In the genomic region with DNA sequence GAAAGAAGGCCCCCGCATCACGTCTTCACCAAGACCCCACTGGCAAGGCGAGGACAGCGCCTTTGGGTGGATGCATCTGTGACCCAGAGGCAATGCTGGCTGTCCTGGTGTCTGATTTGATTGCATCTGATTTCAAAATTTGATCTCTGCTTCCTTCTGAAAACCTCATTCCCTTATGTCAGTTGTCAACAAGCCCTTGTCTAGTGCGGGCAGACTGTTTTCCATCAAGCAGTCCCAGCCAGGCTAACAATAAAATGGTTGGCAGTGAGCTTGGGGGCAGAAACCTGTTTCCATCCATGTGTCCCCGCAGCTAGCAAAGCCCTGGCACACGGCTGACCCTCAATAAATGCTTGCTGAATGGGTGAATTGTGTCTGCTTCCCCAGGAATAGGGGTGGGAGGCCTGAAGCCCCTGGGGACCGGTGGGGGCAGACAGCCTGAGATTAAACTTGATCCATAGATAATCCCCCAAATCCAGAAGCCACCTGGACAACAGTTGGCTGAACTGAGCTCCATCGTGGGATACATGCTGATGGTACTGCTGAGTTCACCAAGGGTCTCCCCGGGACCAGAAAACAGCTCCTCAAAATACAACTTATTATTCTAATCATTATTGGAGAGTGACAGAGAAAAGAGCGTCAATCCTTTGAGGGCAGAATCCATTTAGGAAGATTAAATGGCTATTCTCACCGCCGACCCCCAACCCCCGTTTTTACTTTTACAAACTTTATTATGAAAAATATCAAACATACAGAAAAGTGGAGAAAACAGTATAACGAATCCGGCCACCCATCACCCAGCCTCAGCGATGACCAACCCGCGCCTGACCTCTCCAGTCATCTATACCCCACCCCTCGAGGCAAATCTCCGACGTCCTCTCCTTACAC, we compare ENCODE assay signal across 9 cellular contexts. TPM values are rescaled to one million over a fixed set of nuclear protein-coding genes. Genes with fewer than 3 reads are reported as not detected.
A peak's percentile ranks its signal among the peaks of the same experiment; 100 is the strongest.
DNase-seq lines count a peak whose midpoint lies in the region; ATAC-seq, FAIRE-seq and TF ChIP-seq lines count a peak whose summit lies in the region.
"Had no signal": no experiment of that assay in that cellular context is flagged by ENCODE, and none has a peak within 500 bp of the region (broad histone marks: within the 10 kb centered on the region; RNA-seq: fewer than 3 reads in every experiment).

No MANE protein-coding gene starts in this region.

- H3K9ac ChIP-seq in SK-N-MC (ENCODE audit: insufficient read length) = peak overlapping the region; percentile 65

- H3K27ac ChIP-seq in SK-N-MC = no peak overlapping the region
- peak overlapping the region; percentile 68 to 91 (median 78) for H3K27ac ChIP-seq in pancreas

- ATAC-seq in pancreas = no peak
- no peak for ATAC-seq in HG02588 (IDR thresholded peaks at IDR 0.05; ENCODE audit: unreplicated experiment)

- H3K27me3 ChIP-seq in pancreas = peaks cover 0 to 4% (median 0%) of the 10 kb centered on the region in 4 donors

- H3K36me3 ChIP-seq in SK-N-MC (ENCODE audit: insufficient read depth, low read length) = no peaks in the 10 kb centered on the region
- no peaks in the 10 kb centered on the region for H3K36me3 ChIP-seq in pancreas

- H3K4me3 ChIP-seq in GM12865 (ENCODE audit: low read depth, low read length) = peak overlapping the region; percentile 77
- peak overlapping the region; percentile 79 for H3K4me3 ChIP-seq in SK-N-MC
- H3K4me3 ChIP-seq in epithelial cell of proximal tubule (ENCODE audit: low read depth, low read length) = peak overlapping the region; percentile 97
- peak overlapping the region; percentile 53 to 86 (median 74) for H3K4me3 ChIP-seq in pancreas

- no peaks in the 10 kb centered on the region for H3K9me3 ChIP-seq in SK-N-MC (ENCODE audit: low read depth, low read length)
- H3K9me3 ChIP-seq in pancreas = no peaks in the 10 kb centered on the region

- peaks cover 0 to 16% (median 6%) of the 10 kb centered on the region in 3 donors for H3K4me1 ChIP-seq in pancreas

- no peak for TF ChIP-seq CTCF in GM12865 (IDR thresholded peaks at IDR 0.05; ENCODE audit: insufficient read depth, low read depth, low read length, missing control alignments)
- TF ChIP-seq CTCF in epithelial cell of proximal tubule (conservative IDR thresholded peaks at IDR 0.05; ENCODE audit: low read depth, low read length) = no peak
- no peak for TF ChIP-seq CTCF in pancreas (IDR thresholded peaks at IDR 0.05)

- FAIRE-seq in pancreas (lab: Jason Lieb, UNC) = no peak
- FAIRE-seq: TTC549 had no signal

- WGBS in pancreas, 2 donors = 35 to 39% methylated on average over 22 of the region's 22 CpGs

- intact Hi-C loops in pancreas (cut with DNase I) = no loop called here

- DNase-seq in GM12865 (ENCODE audit: low read depth) (no peak), SK-N-MC (ENCODE audit: low read depth, low spot score) (no peak), epithelial cell of proximal tubule (ENCODE audit: low read depth) (no peak), pancreas (no peak), NCI-H128 (lab: John Stamatoyannopoulos, UW; ENCODE audit: unreplicated experiment) (no peak), kidney glomerular epithelial cell (lab: John Stamatoyannopoulos, UW) (no peak), NCI-H345 treated with DMSO at 0.1 percent for 48 hours (lab: John Stamatoyannopoulos, UW; ENCODE audit: unreplicated experiment) (no peak)

RNA-seq across cellular contexts. Expression of a gene that starts 0.9 kb away (rescaled TPM):
- 57.6 and 76.2 TPM in 2 replicates for total RNA-seq in epithelial cell of proximal tubule
- 10 to 100 TPM in 1 of 6 donors, 1 to 10 TPM in 5; 2.7 to 11.8 (median 3.8) TPM for total RNA-seq in pancreas
- polyA plus RNA-seq in pancreas = 10 to 100 TPM in 1 of 2 donors, 1 to 10 TPM in 1; 7.2 to 12.8 TPM
